Comparison of ENCODE assay signal across 9 cellular contexts in the genomic region with DNA sequence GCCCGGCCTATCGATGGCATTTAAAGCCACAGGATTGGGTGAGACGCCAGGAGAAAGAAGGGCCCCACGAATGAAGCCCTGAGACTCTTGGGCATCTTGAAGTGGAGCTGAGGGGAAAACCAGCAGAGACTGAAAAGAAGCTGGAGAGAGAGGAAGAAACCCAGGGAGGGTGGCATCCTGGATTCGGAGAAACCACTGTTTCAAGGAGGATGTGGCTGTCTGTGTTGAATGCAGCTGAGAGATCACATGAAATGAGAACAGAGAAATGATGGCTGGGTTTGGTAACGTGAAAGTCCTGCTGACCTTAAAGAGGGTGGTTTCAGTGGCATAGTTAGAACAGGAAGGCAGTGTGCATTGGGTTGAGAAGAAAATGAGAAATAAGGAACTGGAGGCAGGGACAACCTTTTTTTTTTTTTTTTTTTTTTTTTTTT. TPM values are rescaled to one million over a fixed set of nuclear protein-coding genes. Genes with fewer than 3 reads are reported as not detected.
A peak's percentile ranks its signal among the peaks of the same experiment; 100 is the strongest.
DNase-seq lines count a peak whose midpoint lies in the region; ATAC-seq lines count a peak whose summit lies in the region.
"Had no signal": no experiment of that assay in that cellular context is flagged by ENCODE, and none has a peak within 500 bp of the region (broad histone marks: within the 10 kb centered on the region; RNA-seq: fewer than 3 reads in every experiment).

No MANE protein-coding gene starts in this region.

- DNase-seq in activated CD4-positive, alpha-beta T cell treated with anti-CD3 and anti-CD28 coated beads for 48 hours = peak; percentile 26
- no peak for DNase-seq in activated CD4-positive, alpha-beta T cell treated with anti-CD3 and anti-CD28 coated beads for 4 hours
- peak; percentile 79 for DNase-seq in activated CD8-positive, alpha-beta T cell treated with anti-CD3 and anti-CD28 coated beads, Interleukin-2, amount 10 ng/mL, durations not matched to agents 7 days and 5 days
- DNase-seq in stimulated activated effector memory CD8-positive, alpha-beta T cell treated with anti-CD3 and anti-CD28 coated beads, Interleukin-12 subunit alpha, Interleukin-12 subunit beta, amount 100 ng/mL, for 72 hours (ENCODE audit: low spot score in 2 of 2) = peak in 1 of 2 donors; percentile 66
- no peak for DNase-seq in stimulated activated CD4-positive, alpha-beta T cell treated with anti-CD3 and anti-CD28 coated beads, Interleukin-2, amount 100 ng/mL, for 24 hours
- no peak for DNase-seq in HK-2 (ENCODE audit: unreplicated experiment)
- DNase-seq: caudate nucleus had no signal

- H3K4me3 Mint-ChIP-seq in activated CD8-positive, alpha-beta T cell treated with anti-CD3 and anti-CD28 coated beads, Interleukin-2, amount 10 ng/mL, durations not matched to agents 7 days and 5 days = peak overlapping the region; percentile 60
- H3K4me3 Mint-ChIP-seq in stimulated activated effector memory CD8-positive, alpha-beta T cell treated with anti-CD3 and anti-CD28 coated beads, Interleukin-12 subunit alpha, Interleukin-12 subunit beta, amount 100 ng/mL, for 72 hours = peak overlapping the region; percentile 46

- H3K4me1 Mint-ChIP-seq in activated CD8-positive, alpha-beta T cell treated with anti-CD3 and anti-CD28 coated beads, Interleukin-2, amount 10 ng/mL, durations not matched to agents 7 days and 5 days (ENCODE audit: low read depth) = peaks cover 78% of the 10 kb centered on the region
- H3K4me1 Mint-ChIP-seq in stimulated activated effector memory CD8-positive, alpha-beta T cell treated with anti-CD3 and anti-CD28 coated beads, Interleukin-12 subunit alpha, Interleukin-12 subunit beta, amount 100 ng/mL, for 72 hours = peaks cover 70% of the 10 kb centered on the region

- ATAC-seq in HG03139 (IDR thresholded peaks at IDR 0.05; ENCODE audit: unreplicated experiment) = peak; percentile 58
- ATAC-seq in activated CD8-positive, alpha-beta T cell treated with anti-CD3 and anti-CD28 coated beads, Interleukin-2, amount 10 ng/mL, durations not matched to agents 7 days and 5 days = peak; percentile 59
- peak; percentile 75 for ATAC-seq in stimulated activated effector memory CD8-positive, alpha-beta T cell treated with anti-CD3 and anti-CD28 coated beads, Interleukin-12 subunit alpha, Interleukin-12 subunit beta, amount 100 ng/mL, for 72 hours
- ATAC-seq in HG03439 (IDR thresholded peaks at IDR 0.05; ENCODE audit: unreplicated experiment) = no peak

- no peaks in the 10 kb centered on the region for H3K9me3 Mint-ChIP-seq in activated CD8-positive, alpha-beta T cell treated with anti-CD3 and anti-CD28 coated beads, Interleukin-2, amount 10 ng/mL, durations not matched to agents 7 days and 5 days (ENCODE audit: insufficient read depth)
- no peaks in the 10 kb centered on the region for H3K9me3 Mint-ChIP-seq in stimulated activated effector memory CD8-positive, alpha-beta T cell treated with anti-CD3 and anti-CD28 coated beads, Interleukin-12 subunit alpha, Interleukin-12 subunit beta, amount 100 ng/mL, for 72 hours

- CTCF ChIA-PET in activated CD8-positive, alpha-beta T cell treated with anti-CD3 and anti-CD28 coated beads, Interleukin-2, amount 10 ng/mL, durations not matched to agents 7 days and 5 days (lab: Charles Lee) = interaction anchor here (0.5 to 2.1 kb wide), 8 partner anchors 8 to 197 kb away, joined by 3 to 38 read pairs (median 5); partner anchors contain the start of gene SENP3

- H3K27ac Mint-ChIP-seq in activated CD8-positive, alpha-beta T cell treated with anti-CD3 and anti-CD28 coated beads, Interleukin-2, amount 10 ng/mL, durations not matched to agents 7 days and 5 days = peak overlapping the region; percentile 91
- H3K27ac Mint-ChIP-seq in stimulated activated effector memory CD8-positive, alpha-beta T cell treated with anti-CD3 and anti-CD28 coated beads, Interleukin-12 subunit alpha, Interleukin-12 subunit beta, amount 100 ng/mL, for 72 hours = peak overlapping the region; percentile 70

- peaks cover 61% of the 10 kb centered on the region for H3K36me3 Mint-ChIP-seq in activated CD8-positive, alpha-beta T cell treated with anti-CD3 and anti-CD28 coated beads, Interleukin-2, amount 10 ng/mL, durations not matched to agents 7 days and 5 days (ENCODE audit: low read depth)
- H3K36me3 Mint-ChIP-seq in stimulated activated effector memory CD8-positive, alpha-beta T cell treated with anti-CD3 and anti-CD28 coated beads, Interleukin-12 subunit alpha, Interleukin-12 subunit beta, amount 100 ng/mL, for 72 hours = peaks cover 23% of the 10 kb centered on the region

- H3K27me3 Mint-ChIP-seq in activated CD8-positive, alpha-beta T cell treated with anti-CD3 and anti-CD28 coated beads, Interleukin-2, amount 10 ng/mL, durations not matched to agents 7 days and 5 days (ENCODE audit: low read depth) = no peaks in the 10 kb centered on the region

- POLR2A ChIA-PET in activated CD8-positive, alpha-beta T cell treated with anti-CD3 and anti-CD28 coated beads, Interleukin-2, amount 10 ng/mL, durations not matched to agents 7 days and 5 days (lab: Charles Lee) = interaction anchor here (0.8 to 1.9 kb wide), 10 partner anchors 8 to 197 kb away, joined by 3 to 13 read pairs (median 4); partner anchors contain the start of genes MPDU1, SENP3 and TP53

RNA-seq across cellular contexts. Expression of gene TNFSF12, which starts 3.8 kb away (rescaled TPM):
- 100 to 1,000 TPM in 1 of 2 experiments, 10 to 100 TPM in 1; 93.7 to 100 TPM for total RNA-seq in activated CD8-positive, alpha-beta T cell treated with anti-CD3 and anti-CD28 coated beads, Interleukin-2, amount 10 ng/mL, durations not matched to agents 7 days and 5 days

RNA-seq across cellular contexts. Expression of gene TNFSF13, which starts 5.9 kb away (rescaled TPM):
- total RNA-seq in activated CD8-positive, alpha-beta T cell treated with anti-CD3 and anti-CD28 coated beads, Interleukin-2, amount 10 ng/mL, durations not matched to agents 7 days and 5 days = 1 to 10 TPM; 8.0 to 9.0 TPM

RNA-seq across cellular contexts. Expression of gene SENP3, which starts 9.1 kb away (rescaled TPM):
- 10 to 100 TPM; 54.4 to 62.0 TPM for total RNA-seq in activated CD8-positive, alpha-beta T cell treated with anti-CD3 and anti-CD28 coated beads, Interleukin-2, amount 10 ng/mL, durations not matched to agents 7 days and 5 days

RNA-seq across cellular contexts. Expression of gene CD68, which starts 26.8 kb away (rescaled TPM):
- 10 to 100 TPM in 1 of 2 experiments, 1 to 10 TPM in 1; 9.4 to 10.7 TPM for total RNA-seq in activated CD8-positive, alpha-beta T cell treated with anti-CD3 and anti-CD28 coated beads, Interleukin-2, amount 10 ng/mL, durations not matched to agents 7 days and 5 days

RNA-seq across cellular contexts. Expression of gene MPDU1, which starts 31.0 kb away (rescaled TPM):
- total RNA-seq in activated CD8-positive, alpha-beta T cell treated with anti-CD3 and anti-CD28 coated beads, Interleukin-2, amount 10 ng/mL, durations not matched to agents 7 days and 5 days = 10 to 100 TPM; 69.0 to 70.4 TPM

Comparison
In these comparisons a context has a peak if more than half of its experiments do, and no peak if none do; other contexts are left out.
1. DNase-seq: peak in activated CD4-positive, alpha-beta T cell treated with anti-CD3 and anti-CD28 coated beads for 48 hours (single experiment) and activated CD8-positive, alpha-beta T cell treated with anti-CD3 and anti-CD28 coated beads, Interleukin-2, amount 10 ng/mL, durations not matched to agents 7 days and 5 days (single experiment); none in activated CD4-positive, alpha-beta T cell treated with anti-CD3 and anti-CD28 coated beads for 4 hours (0 of 2), stimulated activated CD4-positive, alpha-beta T cell treated with anti-CD3 and anti-CD28 coated beads, Interleukin-2, amount 100 ng/mL, for 24 hours (0 of 2) and HK-2 (single experiment).